1 cellular context compared by ENCODE assay signal in the genomic region with DNA sequence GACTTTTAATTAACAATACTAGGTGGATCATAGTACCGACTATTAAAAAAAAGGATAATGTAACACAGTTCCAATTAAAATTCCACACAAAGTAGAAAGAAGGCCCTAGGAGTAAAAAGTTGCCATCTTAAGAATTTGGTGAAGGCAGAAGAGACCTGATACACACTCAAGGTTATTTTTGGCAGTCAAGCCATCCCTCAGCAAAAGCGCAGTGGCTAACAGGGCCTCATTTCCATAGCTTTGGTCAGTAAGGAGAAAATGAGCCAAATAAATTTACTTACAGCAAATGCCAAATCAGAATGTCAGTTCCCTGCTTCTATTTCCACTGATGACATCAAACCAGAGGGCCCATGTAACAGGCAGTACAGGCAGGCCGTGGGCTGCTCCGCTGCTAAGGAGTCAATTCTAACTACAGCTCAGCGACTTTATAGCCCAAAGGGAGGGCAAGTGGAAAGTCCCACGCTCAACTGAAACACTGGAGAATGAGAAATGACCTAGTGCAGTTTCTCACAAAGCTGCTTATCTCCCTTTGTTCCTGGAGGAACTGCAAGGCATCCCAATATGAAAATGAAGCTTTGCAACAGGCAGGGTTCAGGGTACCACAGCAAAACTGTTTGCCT.
TF ChIP-seq lines count a peak whose summit lies in the region.

No MANE protein-coding gene starts in this region.

TF ChIP-seq in GM12878, 131 proteins besides CTCF, POLR2A, EP300 and RAD21 (continued from another document and continues in another):
- peak; percentile 59 for TF ChIP-seq CUX1 (IDR thresholded peaks at IDR 0.05; ENCODE audit: insufficient replicate concordance, low read depth, low read length)
- no peak for TF ChIP-seq ELK1 (IDR thresholded peaks at IDR 0.05; ENCODE audit: low read depth, low read length)
- TF ChIP-seq ZNF274 (IDR thresholded peaks at IDR 0.05; ENCODE audit: insufficient read depth, insufficient read length): no peak
- TF ChIP-seq STAT3 (IDR thresholded peaks at IDR 0.05; ENCODE audit: low read depth, low read length): no peak
- no peak for TF ChIP-seq BCL11A (IDR thresholded peaks at IDR 0.05; ENCODE audit: low read depth, low read length)
- no peak for TF ChIP-seq SMAD5 (IDR thresholded peaks at IDR 0.05; ENCODE audit: low read depth)
- TF ChIP-seq NRF1 (conservative IDR thresholded peaks at IDR 0.05; ENCODE audit: low read depth, low read length): no peak
- no peak for TF ChIP-seq HSF1 (IDR thresholded peaks at IDR 0.05; ENCODE audit: low read depth, low read length)
- TF ChIP-seq NFIC (IDR thresholded peaks at IDR 0.05; ENCODE audit: low read depth, low read length): 0 out of 2 replicates have a peak, but pooled peaks have one; percentile 16
- TF ChIP-seq FOS (IDR thresholded peaks at IDR 0.05; ENCODE audit: borderline replicate concordance, extremely low read depth, insufficient read length): no peak
- TF ChIP-seq MYB (IDR thresholded peaks at IDR 0.05; ENCODE audit: borderline replicate concordance, low read depth, low read length): no peak
- no peak for TF ChIP-seq SIN3A (IDR thresholded peaks at IDR 0.05; ENCODE audit: low read depth, low read length)
- TF ChIP-seq HDAC6 (IDR thresholded peaks at IDR 0.05; ENCODE audit: unreplicated experiment): no peak
- TF ChIP-seq ZBTB33 (IDR thresholded peaks at IDR 0.05): no peak
- TF ChIP-seq, protein P1, sequence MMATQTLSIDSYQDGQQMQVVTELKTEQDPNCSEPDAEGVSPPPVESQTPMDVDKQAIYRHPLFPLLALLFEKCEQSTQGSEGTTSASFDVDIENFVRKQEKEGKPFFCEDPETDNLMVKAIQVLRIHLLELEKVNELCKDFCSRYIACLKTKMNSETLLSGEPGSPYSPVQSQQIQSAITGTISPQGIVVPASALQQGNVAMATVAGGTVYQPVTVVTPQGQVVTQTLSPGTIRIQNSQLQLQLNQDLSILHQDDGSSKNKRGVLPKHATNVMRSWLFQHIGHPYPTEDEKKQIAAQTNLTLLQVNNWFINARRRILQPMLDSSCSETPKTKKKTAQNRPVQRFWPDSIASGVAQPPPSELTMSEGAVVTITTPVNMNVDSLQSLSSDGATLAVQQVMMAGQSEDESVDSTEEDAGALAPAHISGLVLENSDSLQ (IDR thresholded peaks at IDR 0.05): no peak
- no peak for TF ChIP-seq ZBTB40 (IDR thresholded peaks at IDR 0.05; ENCODE audit: borderline replicate concordance)
- TF ChIP-seq TCF7 (IDR thresholded peaks at IDR 0.05; ENCODE audit: borderline replicate concordance): no peak
- TF ChIP-seq SRF (IDR thresholded peaks at IDR 0.05; ENCODE audit: low read depth in 2 of 2, low read length in 2 of 2): no peak
- peak; percentile 59; the same call in 1 of the 2 replicates for TF ChIP-seq MEF2A (IDR thresholded peaks at IDR 0.05; ENCODE audit: insufficient read depth, low read depth, low read length)
- peak; percentile 21; the same call in 1 of the 2 replicates for TF ChIP-seq DPF2 (IDR thresholded peaks at IDR 0.05)
- no peak for TF ChIP-seq ZNF622 (IDR thresholded peaks at IDR 0.05)
- no peak for TF ChIP-seq NBN (IDR thresholded peaks at IDR 0.05)
- no peak for TF ChIP-seq RBBP5 (conservative IDR thresholded peaks at IDR 0.05)
- no peak for TF ChIP-seq MTA2 (IDR thresholded peaks at IDR 0.05; ENCODE audit: low read depth)
- TF ChIP-seq CBFB (IDR thresholded peaks at IDR 0.05; ENCODE audit: low read depth): no peak
- TF ChIP-seq BRCA1 (IDR thresholded peaks at IDR 0.05; ENCODE audit: low read depth, low read length): no peak
- no peak for TF ChIP-seq TCF3 (IDR thresholded peaks at IDR 0.05; ENCODE audit: borderline replicate concordance, insufficient read depth, low read depth, low read length)
- TF ChIP-seq, protein P2, sequence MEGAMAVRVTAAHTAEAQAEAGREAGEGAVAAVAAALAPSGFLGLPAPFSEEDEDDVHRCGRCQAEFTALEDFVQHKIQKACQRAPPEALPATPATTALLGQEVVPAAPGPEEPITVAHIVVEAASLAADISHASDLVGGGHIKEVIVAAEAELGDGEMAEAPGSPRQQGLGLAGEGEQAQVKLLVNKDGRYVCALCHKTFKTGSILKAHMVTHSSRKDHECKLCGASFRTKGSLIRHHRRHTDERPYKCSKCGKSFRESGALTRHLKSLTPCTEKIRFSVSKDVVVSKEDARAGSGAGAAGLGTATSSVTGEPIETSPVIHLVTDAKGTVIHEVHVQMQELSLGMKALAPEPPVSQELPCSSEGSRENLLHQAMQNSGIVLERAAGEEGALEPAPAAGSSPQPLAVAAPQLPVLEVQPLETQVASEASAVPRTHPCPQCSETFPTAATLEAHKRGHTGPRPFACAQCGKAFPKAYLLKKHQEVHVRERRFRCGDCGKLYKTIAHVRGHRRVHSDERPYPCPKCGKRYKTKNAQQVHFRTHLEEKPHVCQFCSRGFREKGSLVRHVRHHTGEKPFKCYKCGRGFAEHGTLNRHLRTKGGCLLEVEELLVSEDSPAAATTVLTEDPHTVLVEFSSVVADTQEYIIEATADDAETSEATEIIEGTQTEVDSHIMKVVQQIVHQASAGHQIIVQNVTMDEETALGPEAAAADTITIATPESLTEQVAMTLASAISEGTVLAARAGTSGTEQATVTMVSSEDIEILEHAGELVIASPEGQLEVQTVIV (IDR thresholded peaks at IDR 0.05; ENCODE audit: borderline replicate concordance, partially characterized antibody): no peak
- TF ChIP-seq BCLAF1 (IDR thresholded peaks at IDR 0.05): no peak
- TF ChIP-seq SUZ12 (IDR thresholded peaks at IDR 0.05; ENCODE audit: unreplicated experiment): no peak
- TF ChIP-seq NFXL1 (IDR thresholded peaks at IDR 0.05; ENCODE audit: borderline replicate concordance): no peak
- peak; percentile 73 for TF ChIP-seq IKZF1 (conservative IDR thresholded peaks at IDR 0.05)
- peak; percentile 66; the same call in 1 of the 2 replicates for TF ChIP-seq CREM (IDR thresholded peaks at IDR 0.05; ENCODE audit: low read depth)
- 0 out of 2 replicates have a peak, but pooled peaks have one; percentile 27 for TF ChIP-seq RB1 (IDR thresholded peaks at IDR 0.05; ENCODE audit: borderline replicate concordance)
- TF ChIP-seq, protein P3, sequence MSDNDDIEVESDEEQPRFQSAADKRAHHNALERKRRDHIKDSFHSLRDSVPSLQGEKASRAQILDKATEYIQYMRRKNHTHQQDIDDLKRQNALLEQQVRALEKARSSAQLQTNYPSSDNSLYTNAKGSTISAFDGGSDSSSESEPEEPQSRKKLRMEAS (IDR thresholded peaks at IDR 0.05; ENCODE audit: low read depth, low read length): no peak
